2 cellular contexts compared by ENCODE assay signal in genomic region chr11:119318240-119319135, GRCh38.
TF ChIP-seq lines count a peak whose summit lies in the region.

No MANE protein-coding gene starts in this region.

TF ChIP-seq in GM12878, 131 proteins besides CTCF, POLR2A, EP300 and RAD21 (continues in another document):
- TF ChIP-seq, protein P1, sequence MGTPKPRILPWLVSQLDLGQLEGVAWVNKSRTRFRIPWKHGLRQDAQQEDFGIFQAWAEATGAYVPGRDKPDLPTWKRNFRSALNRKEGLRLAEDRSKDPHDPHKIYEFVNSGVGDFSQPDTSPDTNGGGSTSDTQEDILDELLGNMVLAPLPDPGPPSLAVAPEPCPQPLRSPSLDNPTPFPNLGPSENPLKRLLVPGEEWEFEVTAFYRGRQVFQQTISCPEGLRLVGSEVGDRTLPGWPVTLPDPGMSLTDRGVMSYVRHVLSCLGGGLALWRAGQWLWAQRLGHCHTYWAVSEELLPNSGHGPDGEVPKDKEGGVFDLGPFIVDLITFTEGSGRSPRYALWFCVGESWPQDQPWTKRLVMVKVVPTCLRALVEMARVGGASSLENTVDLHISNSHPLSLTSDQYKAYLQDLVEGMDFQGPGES (IDR thresholded peaks at IDR 0.05): no peak
- TF ChIP-seq BRCA1 (IDR thresholded peaks at IDR 0.05; ENCODE audit: low read depth, low read length) (no peak), EGR1 (IDR thresholded peaks at IDR 0.05; ENCODE audit: borderline replicate concordance in 1 of 2, low read depth in 2 of 2, low read length in 2 of 2) (no peak), NFXL1 (IDR thresholded peaks at IDR 0.05; ENCODE audit: borderline replicate concordance) (no peak), MTA3 (IDR thresholded peaks at IDR 0.05; ENCODE audit: borderline replicate concordance, low read length) (no peak), KAT2A (conservative IDR thresholded peaks at IDR 0.05; ENCODE audit: control insufficient read depth, low read depth, low read length) (no peak), USF1 (IDR thresholded peaks at IDR 0.05; ENCODE audit: borderline replicate concordance, extremely low read length, insufficient read depth, low read depth, low read length) (no peak), FOXK2 (IDR thresholded peaks at IDR 0.05) (no peak), POU2F2 (IDR thresholded peaks at IDR 0.05; ENCODE audit: borderline replicate concordance, low read depth, low read length) (no peak), POLR2AphosphoS5 (IDR thresholded peaks at IDR 0.05; ENCODE audit: low read length) (0 out of 2 replicates have a peak, but pooled peaks have one; percentile 31), ASH2L (IDR thresholded peaks at IDR 0.05; ENCODE audit: borderline replicate concordance, low read depth) (no peak), RFX5 (IDR thresholded peaks at IDR 0.05; ENCODE audit: low read depth, low read length) (no peak), RBBP5 (conservative IDR thresholded peaks at IDR 0.05) (no peak), NFIC (IDR thresholded peaks at IDR 0.05; ENCODE audit: low read depth, low read length) (no peak; the same call in 1 of the 2 replicates), SREBF2 (IDR thresholded peaks at IDR 0.05; ENCODE audit: low read length) (no peak), ZZZ3 (IDR thresholded peaks at IDR 0.05; ENCODE audit: control insufficient read depth, insufficient read length, low read depth) (no peak), HDGF (IDR thresholded peaks at IDR 0.05) (peak; percentile 83; the same call in 1 of the 2 replicates), CBX5 (IDR thresholded peaks at IDR 0.05; ENCODE audit: low read depth) (no peak), TCF12 (IDR thresholded peaks at IDR 0.05; ENCODE audit: low read depth, low read length) (0 out of 2 replicates have a peak, but pooled peaks have one; percentile 18), TARDBP (IDR thresholded peaks at IDR 0.05; ENCODE audit: borderline replicate concordance) (no peak)
- TF ChIP-seq, protein P2, sequence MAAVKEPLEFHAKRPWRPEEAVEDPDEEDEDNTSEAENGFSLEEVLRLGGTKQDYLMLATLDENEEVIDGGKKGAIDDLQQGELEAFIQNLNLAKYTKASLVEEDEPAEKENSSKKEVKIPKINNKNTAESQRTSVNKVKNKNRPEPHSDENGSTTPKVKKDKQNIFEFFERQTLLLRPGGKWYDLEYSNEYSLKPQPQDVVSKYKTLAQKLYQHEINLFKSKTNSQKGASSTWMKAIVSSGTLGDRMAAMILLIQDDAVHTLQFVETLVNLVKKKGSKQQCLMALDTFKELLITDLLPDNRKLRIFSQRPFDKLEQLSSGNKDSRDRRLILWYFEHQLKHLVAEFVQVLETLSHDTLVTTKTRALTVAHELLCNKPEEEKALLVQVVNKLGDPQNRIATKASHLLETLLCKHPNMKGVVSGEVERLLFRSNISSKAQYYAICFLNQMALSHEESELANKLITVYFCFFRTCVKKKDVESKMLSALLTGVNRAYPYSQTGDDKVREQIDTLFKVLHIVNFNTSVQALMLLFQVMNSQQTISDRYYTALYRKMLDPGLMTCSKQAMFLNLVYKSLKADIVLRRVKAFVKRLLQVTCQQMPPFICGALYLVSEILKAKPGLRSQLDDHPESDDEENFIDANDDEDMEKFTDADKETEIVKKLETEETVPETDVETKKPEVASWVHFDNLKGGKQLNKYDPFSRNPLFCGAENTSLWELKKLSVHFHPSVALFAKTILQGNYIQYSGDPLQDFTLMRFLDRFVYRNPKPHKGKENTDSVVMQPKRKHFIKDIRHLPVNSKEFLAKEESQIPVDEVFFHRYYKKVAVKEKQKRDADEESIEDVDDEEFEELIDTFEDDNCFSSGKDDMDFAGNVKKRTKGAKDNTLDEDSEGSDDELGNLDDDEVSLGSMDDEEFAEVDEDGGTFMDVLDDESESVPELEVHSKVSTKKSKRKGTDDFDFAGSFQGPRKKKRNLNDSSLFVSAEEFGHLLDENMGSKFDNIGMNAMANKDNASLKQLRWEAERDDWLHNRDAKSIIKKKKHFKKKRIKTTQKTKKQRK (IDR thresholded peaks at IDR 0.05; ENCODE audit: low read depth, low read length): no peak
- TF ChIP-seq, protein P3, sequence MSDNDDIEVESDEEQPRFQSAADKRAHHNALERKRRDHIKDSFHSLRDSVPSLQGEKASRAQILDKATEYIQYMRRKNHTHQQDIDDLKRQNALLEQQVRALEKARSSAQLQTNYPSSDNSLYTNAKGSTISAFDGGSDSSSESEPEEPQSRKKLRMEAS (IDR thresholded peaks at IDR 0.05; ENCODE audit: low read depth, low read length): no peak
- TF ChIP-seq, protein P4, sequence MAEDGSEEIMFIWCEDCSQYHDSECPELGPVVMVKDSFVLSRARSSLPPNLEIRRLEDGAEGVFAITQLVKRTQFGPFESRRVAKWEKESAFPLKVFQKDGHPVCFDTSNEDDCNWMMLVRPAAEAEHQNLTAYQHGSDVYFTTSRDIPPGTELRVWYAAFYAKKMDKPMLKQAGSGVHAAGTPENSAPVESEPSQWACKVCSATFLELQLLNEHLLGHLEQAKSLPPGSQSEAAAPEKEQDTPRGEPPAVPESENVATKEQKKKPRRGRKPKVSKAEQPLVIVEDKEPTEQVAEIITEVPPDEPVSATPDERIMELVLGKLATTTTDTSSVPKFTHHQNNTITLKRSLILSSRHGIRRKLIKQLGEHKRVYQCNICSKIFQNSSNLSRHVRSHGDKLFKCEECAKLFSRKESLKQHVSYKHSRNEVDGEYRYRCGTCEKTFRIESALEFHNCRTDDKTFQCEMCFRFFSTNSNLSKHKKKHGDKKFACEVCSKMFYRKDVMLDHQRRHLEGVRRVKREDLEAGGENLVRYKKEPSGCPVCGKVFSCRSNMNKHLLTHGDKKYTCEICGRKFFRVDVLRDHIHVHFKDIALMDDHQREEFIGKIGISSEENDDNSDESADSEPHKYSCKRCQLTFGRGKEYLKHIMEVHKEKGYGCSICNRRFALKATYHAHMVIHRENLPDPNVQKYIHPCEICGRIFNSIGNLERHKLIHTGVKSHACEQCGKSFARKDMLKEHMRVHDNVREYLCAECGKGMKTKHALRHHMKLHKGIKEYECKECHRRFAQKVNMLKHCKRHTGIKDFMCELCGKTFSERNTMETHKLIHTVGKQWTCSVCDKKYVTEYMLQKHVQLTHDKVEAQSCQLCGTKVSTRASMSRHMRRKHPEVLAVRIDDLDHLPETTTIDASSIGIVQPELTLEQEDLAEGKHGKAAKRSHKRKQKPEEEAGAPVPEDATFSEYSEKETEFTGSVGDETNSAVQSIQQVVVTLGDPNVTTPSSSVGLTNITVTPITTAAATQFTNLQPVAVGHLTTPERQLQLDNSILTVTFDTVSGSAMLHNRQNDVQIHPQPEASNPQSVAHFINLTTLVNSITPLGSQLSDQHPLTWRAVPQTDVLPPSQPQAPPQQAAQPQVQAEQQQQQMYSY (CRISPR knock-in tag; IDR thresholded peaks at IDR 0.05): no peak

TF ChIP-seq in liver, 16 proteins besides CTCF, POLR2A, EP300 and RAD21:
- TF ChIP-seq SP1 (IDR thresholded peaks at IDR 0.05) (peak; percentile 23), EGR1 (IDR thresholded peaks at IDR 0.05; ENCODE audit: low read depth in 2 of 2) (no peak), YY1 (IDR thresholded peaks at IDR 0.05) (no peak), RXRA (IDR thresholded peaks at IDR 0.05) (no peak), FOXA2 (IDR thresholded peaks at IDR 0.05) (no peak), NR2F2 (IDR thresholded peaks at IDR 0.05) (peak; percentile 20)
